8 cellular contexts compared by ENCODE assay signal in genomic region chr2:167981945-167982344, GRCh38.
"Had no signal": no experiment of that assay in that cellular context is flagged by ENCODE, and none has a peak within 500 bp of the region (broad histone marks: within the 10 kb centered on the region; RNA-seq: fewer than 3 reads in every experiment).

No MANE protein-coding gene starts in this region.

- H3K36me3 ChIP-seq: HAP-1 had no signal

- H3K9me3 Mint-ChIP-seq: GM23338, HFFc6 had no signal

- ATAC-seq: GM23338, HCT116 had no signal

- H3K4me2 ChIP-seq: GM23338 had no signal

- H3K9me3 ChIP-seq: HAP-1 had no signal

- H3K27ac ChIP-seq: GM23248 had no signal

- H3K4me3 ChIP-seq: GM23248, GM23338, HAP-1 had no signal

- H2AFZ ChIP-seq: GM23248, GM23338 had no signal

- H3K4me3 Mint-ChIP-seq: GM23338, HFFc6 had no signal

- H3K27ac Mint-ChIP-seq: GM23338, HFFc6 had no signal

- DNase-seq: GM23248, GOT3, H7, HCEC 1CT, HFFc6 had no signal

- H3K9ac ChIP-seq: GM23248 had no signal
